In the genomic region with DNA sequence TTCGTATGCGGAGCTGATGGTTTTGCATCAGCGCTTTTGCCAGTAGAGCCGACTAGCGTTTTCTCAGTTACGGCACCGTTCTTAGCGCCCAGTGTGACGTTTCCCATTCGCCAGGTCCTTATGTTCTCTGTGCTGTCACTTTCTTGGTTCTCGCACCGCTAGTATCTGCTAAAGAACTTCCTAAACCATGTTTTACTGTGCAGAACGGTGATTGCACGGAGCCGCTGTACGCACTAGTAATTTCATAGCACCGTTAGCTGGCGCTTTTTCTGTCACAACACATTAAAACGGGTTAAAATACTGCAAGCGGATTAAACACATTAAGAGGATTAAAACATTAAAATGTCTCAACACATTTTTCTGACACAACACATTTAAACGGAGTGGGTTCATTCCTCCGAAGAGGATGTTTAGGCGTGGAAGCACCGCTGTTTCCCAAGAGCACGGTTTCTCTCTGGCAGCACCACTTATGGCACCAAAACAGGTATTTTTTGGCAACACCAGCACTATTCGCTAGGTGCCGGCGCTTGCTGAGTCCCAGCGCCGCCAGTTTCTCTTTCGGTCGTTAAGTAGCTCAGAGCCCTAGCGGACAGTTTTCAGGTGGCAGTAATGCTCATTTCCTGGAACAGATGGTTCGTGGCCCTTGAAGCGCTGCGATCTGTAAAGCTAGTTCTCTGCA, we compare ENCODE assay signal across 8 cellular contexts. TPM values are rescaled to one million over a fixed set of nuclear protein-coding genes. Genes with fewer than 3 reads are reported as not detected.
DNase-seq lines count a peak whose midpoint lies in the region; ATAC-seq and TF ChIP-seq lines count a peak whose summit lies in the region.

No MANE protein-coding gene starts in this region.

- H3K79me2 ChIP-seq in Karpas-422 (ENCODE audit: low read length), result no peaks in the 10 kb centered on the region

- H3K27ac ChIP-seq in Karpas-422 (ENCODE audit: low read length), result peak overlapping the region; percentile 88
- no peak overlapping the region; the same call in 1 of the 2 replicates for H3K27ac ChIP-seq in RWPE1

- no peaks in the 10 kb centered on the region for H3K27me3 ChIP-seq in Karpas-422 (ENCODE audit: low read length)

- peak overlapping the region; percentile 70; the same call in 1 of the 2 replicates for H2AFZ ChIP-seq in Karpas-422 (ENCODE audit: low read length)

- CTCF ChIA-PET in RWPE1 (lab: Yijun Ruan, JAX), result interaction anchor here (0.6 to 1.9 kb wide), 6 partner anchors 10 to 121 kb away, joined by 3 to 9 read pairs (median 4); no protein-coding TSS in a partner anchor

- H3K9me2 ChIP-seq in Karpas-422 (replicated peaks; ENCODE audit: insufficient read depth, low read length), result no peaks in the 10 kb centered on the region

- no peaks in the 10 kb centered on the region for H3K36me3 ChIP-seq in Karpas-422 (ENCODE audit: insufficient read depth, low read length)

- H3K9ac ChIP-seq in Karpas-422 (ENCODE audit: low read length), result peak overlapping the region; percentile 66

- peak; percentile 77 for ATAC-seq in GM21825 (IDR thresholded peaks at IDR 0.05; ENCODE audit: unreplicated experiment)

- H3K4me1 ChIP-seq in Karpas-422 (ENCODE audit: low read length), result peaks cover 35% of the 10 kb centered on the region

- POLR2A ChIA-PET in RWPE1 (lab: Yijun Ruan, JAX; ENCODE audit: low non-redundant PET), result interaction anchor here (0.5 kb wide), 1 partner anchor 84 kb away, joined by 9 read pairs; no protein-coding TSS in a partner anchor

- peak overlapping the region; percentile 70 for H3K4me3 ChIP-seq in Karpas-422 (ENCODE audit: low read length)

- DNase-seq in ELR (ENCODE audit: low read depth) (peak; percentile 93), Karpas-422 (peak; percentile 95), RKO (ENCODE audit: low spot score) (peak; percentile 92), glomerular visceral epithelial cell (ENCODE audit: extremely low spot score) (peak; percentile 90), renal cortical epithelial cell (ENCODE audit: low read depth) (peak; percentile 83), RWPE1 (ENCODE audit: low spot score) (no peak)
- DNase-seq in activated effector memory CD4-positive, alpha-beta T cell treated with Interleukin-2 at 50 U/mL for 16 hours, result peak; percentile 77

- H3K9me3 ChIP-seq in Karpas-422 (ENCODE audit: low read length), result no peaks in the 10 kb centered on the region

- H4K20me1 ChIP-seq in Karpas-422 (ENCODE audit: insufficient read depth, low read depth, low read length), result no peaks in the 10 kb centered on the region

- no peak for TF ChIP-seq CTCF in RWPE1 (conservative IDR thresholded peaks at IDR 0.05; ENCODE audit: low read depth)

- peak overlapping the region; percentile 84 for H3K4me2 ChIP-seq in Karpas-422 (ENCODE audit: low read depth, low read length, poor library complexity, severe bottlenecking)

RNA-seq across cellular contexts. Expression of gene ANXA2R, which starts 20.4 kb away (rescaled TPM):
- 9.0 and 15.3 TPM in 2 replicates for total RNA-seq in Karpas-422 (2014; rRNA removed; shearing (Covaris generic); ENCODE audit: low replicate concordance)
- total RNA-seq in renal cortical epithelial cell, result 0.52 and 3.0 TPM in 2 replicates
